In the genomic region with DNA sequence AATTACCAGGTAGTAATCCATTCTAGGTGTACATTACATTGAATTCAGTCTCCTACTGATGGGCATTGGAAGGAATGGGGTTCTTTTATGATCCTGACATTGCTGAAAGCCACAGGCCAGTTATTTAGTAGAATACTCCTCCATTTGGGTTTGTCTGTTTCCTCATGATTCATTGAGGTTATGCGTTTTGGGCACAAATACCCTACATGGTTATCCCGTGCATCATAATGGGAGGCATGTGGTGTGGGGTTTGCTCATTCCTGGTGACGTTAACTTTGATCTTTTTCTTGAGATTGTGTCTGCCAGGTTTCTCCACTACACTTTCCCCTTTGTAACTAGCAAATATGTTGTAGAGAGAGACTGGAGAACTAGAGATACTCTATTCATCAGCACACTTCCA, we compare ENCODE assay signal across 13 cellular contexts. TPM values are rescaled to one million over a fixed set of nuclear protein-coding genes. Genes with fewer than 3 reads are reported as not detected.
DNase-seq lines count a peak whose midpoint lies in the region; ATAC-seq and TF ChIP-seq lines count a peak whose summit lies in the region.
"Had no signal": no experiment of that assay in that cellular context is flagged by ENCODE, and none has a peak within 500 bp of the region (broad histone marks: within the 10 kb centered on the region; RNA-seq: fewer than 3 reads in every experiment).

No MANE protein-coding gene starts in this region.

- H3K27ac ChIP-seq in RWPE2 (ENCODE audit: poor library complexity, severe bottlenecking) (peak overlapping the region; percentile 99), spleen (peak overlapping the region in 3 of 8 donors; percentile 18 to 90 (median 36)), esophagus squamous epithelium (peak overlapping the region in 1 of 4 donors; percentile 36)
- H3K27ac ChIP-seq: C4-2B had no signal

- WGBS in spleen, 5 donors = 51 to 85% (median 71%) methylated on average over 3 of the region's 3 CpGs
- 19 to 26% methylated on average over 3 of the region's 3 CpGs for WGBS in esophagus squamous epithelium, 2 donors

- TF ChIP-seq POLR2A in spleen (IDR thresholded peaks at IDR 0.05) (no peak), esophagus squamous epithelium (IDR thresholded peaks at IDR 0.05) (no peak)

- TF ChIP-seq CTCF in RWPE2 (IDR thresholded peaks at IDR 0.05; ENCODE audit: poor library complexity, severe bottlenecking) = no peak
- TF ChIP-seq CTCF in epithelial cell of esophagus (IDR thresholded peaks at IDR 0.05; ENCODE audit: insufficient read depth, low read depth, low read length, missing control alignments) = no peak
- no peak for TF ChIP-seq CTCF in spleen (IDR thresholded peaks at IDR 0.05 in 8 of 11, conservative IDR thresholded peaks at IDR 0.05 in 3 of 11)
- no peak for TF ChIP-seq CTCF in esophagus squamous epithelium (IDR thresholded peaks at IDR 0.05)

- intact Hi-C loops in spleen (cut with DNase I; ENCODE audit: low total_unique reads) (no loop called here), esophagus squamous epithelium (cut with DNase I) (no loop called here)

- H3K27me3 ChIP-seq in RWPE2 (ENCODE audit: insufficient read depth, poor library complexity, severe bottlenecking) = no peaks in the 10 kb centered on the region
- H3K27me3 ChIP-seq in spleen (replicated peaks in 1 of 7) = no peaks in the 10 kb centered on the region
- no peaks in the 10 kb centered on the region for H3K27me3 ChIP-seq in esophagus squamous epithelium

- H3K9me3 ChIP-seq in RWPE2 (ENCODE audit: severe bottlenecking) (no peaks in the 10 kb centered on the region), spleen (no peaks in the 10 kb centered on the region), esophagus squamous epithelium (no peaks in the 10 kb centered on the region)
- H3K9me3 ChIP-seq: HAP-1 had no signal

- H3K4me1 ChIP-seq in RWPE2 (ENCODE audit: insufficient read depth, poor library complexity, severe bottlenecking) (peaks cover 50% of the 10 kb centered on the region), spleen (peaks cover 0 to 14% (median 0%) of the 10 kb centered on the region in 6 donors), esophagus squamous epithelium (peaks cover 4 to 45% (median 7%) of the 10 kb centered on the region in 3 donors)

- ATAC-seq in RWPE2 (ENCODE audit: low read depth) = peak; percentile 62
- ATAC-seq in HG02840 (IDR thresholded peaks at IDR 0.05; ENCODE audit: low FRiP score, unreplicated experiment) = no peak
- ATAC-seq: WTC11 had no signal

- H3K36me3 ChIP-seq in RWPE2 (ENCODE audit: low read depth) (peaks cover 33% of the 10 kb centered on the region), spleen (peaks cover 0 to 27% (median 0%) of the 10 kb centered on the region in 6 donors), esophagus squamous epithelium (no peaks in the 10 kb centered on the region)
- H3K36me3 ChIP-seq: HAP-1 had no signal

- peak; percentile 46 to 48 for DNase-seq in activated T-cell treated with anti-CD3 and anti-CD28 coated beads, Interleukin-2, amount 50 U/mL, for 48 hours
- DNase-seq in activated T-cell treated with anti-CD3 and anti-CD28 coated beads, Interleukin-2, amount 50 U/mL, for 1 hour = no peak
- DNase-seq in RWPE2 (ENCODE audit: low spot score) (no peak), epithelial cell of esophagus (ENCODE audit: low read depth) (peak; percentile 90), spleen (no peak), esophagus squamous epithelium (lab: John Stamatoyannopoulos, UW) (no peak)
- DNase-seq in stimulated activated CD8-positive, alpha-beta memory T cell treated with anti-CD3 and anti-CD28 coated beads, Interleukin-7, amount 100 ng/mL, for 24 hours (ENCODE audit: low read depth) = peak; percentile 2
- DNase-seq: central memory CD4-positive, alpha-beta T cell; occipital lobe had no signal

- H3K4me3 ChIP-seq in RWPE2 (ENCODE audit: severe bottlenecking) (no peak overlapping the region), epithelial cell of esophagus (ENCODE audit: low read length) (no peak overlapping the region), spleen (no peak overlapping the region), esophagus squamous epithelium (no peak overlapping the region)
- H3K4me3 ChIP-seq: HAP-1 had no signal

RNA-seq across cellular contexts. Expression of a gene that starts 5.5 kb away (rescaled TPM):
- 10 to 100 TPM in 5 of 7 donors, 1 to 10 TPM in 2; 4.5 to 43.2 (median 17.9) TPM for total RNA-seq in spleen
- 1 to 10 TPM in 2 of 3 donors, under 1 TPM in 1; 0.49 to 7.3 (median 5.3) TPM for polyA plus RNA-seq in spleen
- total RNA-seq in esophagus squamous epithelium = under 1 TPM in 1 of 4 donors, not detected in 3; 0.35 TPM
- total RNA-seq: occipital lobe, WTC11 had no signal

RNA-seq across cellular contexts. Expression of a gene that starts 28.6 kb away (rescaled TPM):
- total RNA-seq in spleen = 10 to 100 TPM; 16.5 to 33.5 (median 26.3) TPM
- polyA plus RNA-seq in spleen = 10 to 100 TPM; 49.4 to 65.6 (median 59.7) TPM
- total RNA-seq in esophagus squamous epithelium = 10 to 100 TPM; 17.7 to 35.3 (median 23.5) TPM

RNA-seq across cellular contexts. Expression of a gene that starts 35.3 kb away (rescaled TPM):
- not detected for total RNA-seq in spleen
- polyA plus RNA-seq in spleen = not detected
- total RNA-seq in esophagus squamous epithelium = not detected
- total RNA-seq: occipital lobe, WTC11 had no signal

RNA-seq across cellular contexts. Expression of a gene that starts 38.0 kb away (rescaled TPM):
- total RNA-seq in spleen (100 to 1,000 TPM in 4 of 7 donors, 10 to 100 TPM in 3; 81.5 to 182 (median 119) TPM), esophagus squamous epithelium (10 to 100 TPM; 80.1 to 99.1 (median 97.7) TPM)
- polyA plus RNA-seq in spleen = 100 to 1,000 TPM in 2 of 3 donors, 10 to 100 TPM in 1; 96.2 to 155 (median 143) TPM

RNA-seq across cellular contexts. Expression of a gene that starts 50.9 kb away (rescaled TPM):
- total RNA-seq in spleen (not detected), esophagus squamous epithelium (1 to 10 TPM in 2 of 4 donors, under 1 TPM in 1, not detected in 1; 0.38 to 7.6 (median 1.5) TPM)
- under 1 TPM in 1 of 3 donors, not detected in 2; 0.10 TPM for polyA plus RNA-seq in spleen
- total RNA-seq: occipital lobe had no signal

Comparison
In these comparisons a context has a peak if more than half of its experiments do, and no peak if none do; other contexts are left out.
1. DNase-seq: peak in activated T-cell treated with anti-CD3 and anti-CD28 coated beads, Interleukin-2, amount 50 U/mL, for 48 hours (2 of 2), epithelial cell of esophagus (single experiment) and stimulated activated CD8-positive, alpha-beta memory T cell treated with anti-CD3 and anti-CD28 coated beads, Interleukin-7, amount 100 ng/mL, for 24 hours (single experiment); none in activated T-cell treated with anti-CD3 and anti-CD28 coated beads, Interleukin-2, amount 50 U/mL, for 1 hour (single experiment), RWPE2 (single experiment), spleen (single experiment) and esophagus squamous epithelium (single experiment).
2. RNA of a gene that starts 5.5 kb away (total RNA-seq): 4.5 to 43.2 TPM in spleen; 0.35 TPM in esophagus squamous epithelium; every median in the first group is over 4 times any median in the second.